In the genomic region with DNA sequence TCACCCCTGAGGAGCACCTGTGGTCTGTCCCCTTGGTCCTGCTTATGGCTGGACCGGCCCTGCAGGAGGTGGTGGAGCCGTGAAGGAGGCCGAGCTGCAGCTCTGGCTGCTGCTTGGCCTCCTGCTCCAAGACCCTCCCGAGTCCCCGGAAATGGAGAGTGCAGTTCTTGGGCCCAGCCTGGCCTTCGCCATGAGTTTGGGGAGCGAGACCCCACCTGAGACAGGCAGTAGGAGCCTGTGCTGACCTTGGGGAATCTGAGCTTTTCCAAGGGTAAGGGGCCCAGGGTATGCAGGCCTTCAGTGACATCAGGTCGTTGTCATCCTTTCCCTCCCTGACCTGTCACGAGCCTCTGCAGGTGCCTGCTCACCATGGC, we compare ENCODE assay signal across 1 cellular context.
TF ChIP-seq lines count a peak whose summit lies in the region.

No MANE protein-coding gene starts in this region.

TF ChIP-seq in IMR-90, 13 proteins besides CTCF, POLR2A, EP300 and RAD21:
- TF ChIP-seq CEBPB (IDR thresholded peaks at IDR 0.05; ENCODE audit: low read depth, low read length) (no peak), BHLHE40 (IDR thresholded peaks at IDR 0.05; ENCODE audit: low read depth, low read length) (no peak), MXI1 (IDR thresholded peaks at IDR 0.05; ENCODE audit: borderline replicate concordance, low read depth, low read length) (no peak), CHD1 (IDR thresholded peaks at IDR 0.05; ENCODE audit: low read depth, low read length) (no peak), MAFK (IDR thresholded peaks at IDR 0.05; ENCODE audit: low read depth, low read length) (no peak), NFE2L2 (IDR thresholded peaks at IDR 0.05; ENCODE audit: low read depth, low read length) (no peak), FOS (IDR thresholded peaks at IDR 0.05; ENCODE audit: low read depth, low read length) (no peak), RCOR1 (IDR thresholded peaks at IDR 0.05; ENCODE audit: insufficient replicate concordance, low read length) (no peak), SMC3 (IDR thresholded peaks at IDR 0.05; ENCODE audit: low read depth, low read length) (no peak), MAZ (IDR thresholded peaks at IDR 0.05; ENCODE audit: borderline replicate concordance, low read depth, low read length) (no peak), RFX5 (IDR thresholded peaks at IDR 0.05; ENCODE audit: low read depth, low read length) (no peak)
- TF ChIP-seq, protein P1, sequence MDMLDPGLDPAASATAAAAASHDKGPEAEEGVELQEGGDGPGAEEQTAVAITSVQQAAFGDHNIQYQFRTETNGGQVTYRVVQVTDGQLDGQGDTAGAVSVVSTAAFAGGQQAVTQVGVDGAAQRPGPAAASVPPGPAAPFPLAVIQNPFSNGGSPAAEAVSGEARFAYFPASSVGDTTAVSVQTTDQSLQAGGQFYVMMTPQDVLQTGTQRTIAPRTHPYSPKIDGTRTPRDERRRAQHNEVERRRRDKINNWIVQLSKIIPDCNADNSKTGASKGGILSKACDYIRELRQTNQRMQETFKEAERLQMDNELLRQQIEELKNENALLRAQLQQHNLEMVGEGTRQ (IDR thresholded peaks at IDR 0.05; ENCODE audit: low read depth, low read length) = no peak
- TF ChIP-seq, protein P2, sequence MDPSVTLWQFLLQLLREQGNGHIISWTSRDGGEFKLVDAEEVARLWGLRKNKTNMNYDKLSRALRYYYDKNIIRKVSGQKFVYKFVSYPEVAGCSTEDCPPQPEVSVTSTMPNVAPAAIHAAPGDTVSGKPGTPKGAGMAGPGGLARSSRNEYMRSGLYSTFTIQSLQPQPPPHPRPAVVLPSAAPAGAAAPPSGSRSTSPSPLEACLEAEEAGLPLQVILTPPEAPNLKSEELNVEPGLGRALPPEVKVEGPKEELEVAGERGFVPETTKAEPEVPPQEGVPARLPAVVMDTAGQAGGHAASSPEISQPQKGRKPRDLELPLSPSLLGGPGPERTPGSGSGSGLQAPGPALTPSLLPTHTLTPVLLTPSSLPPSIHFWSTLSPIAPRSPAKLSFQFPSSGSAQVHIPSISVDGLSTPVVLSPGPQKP (IDR thresholded peaks at IDR 0.05; ENCODE audit: borderline replicate concordance, low read depth, low read length) = no peak
